In the genomic region with DNA sequence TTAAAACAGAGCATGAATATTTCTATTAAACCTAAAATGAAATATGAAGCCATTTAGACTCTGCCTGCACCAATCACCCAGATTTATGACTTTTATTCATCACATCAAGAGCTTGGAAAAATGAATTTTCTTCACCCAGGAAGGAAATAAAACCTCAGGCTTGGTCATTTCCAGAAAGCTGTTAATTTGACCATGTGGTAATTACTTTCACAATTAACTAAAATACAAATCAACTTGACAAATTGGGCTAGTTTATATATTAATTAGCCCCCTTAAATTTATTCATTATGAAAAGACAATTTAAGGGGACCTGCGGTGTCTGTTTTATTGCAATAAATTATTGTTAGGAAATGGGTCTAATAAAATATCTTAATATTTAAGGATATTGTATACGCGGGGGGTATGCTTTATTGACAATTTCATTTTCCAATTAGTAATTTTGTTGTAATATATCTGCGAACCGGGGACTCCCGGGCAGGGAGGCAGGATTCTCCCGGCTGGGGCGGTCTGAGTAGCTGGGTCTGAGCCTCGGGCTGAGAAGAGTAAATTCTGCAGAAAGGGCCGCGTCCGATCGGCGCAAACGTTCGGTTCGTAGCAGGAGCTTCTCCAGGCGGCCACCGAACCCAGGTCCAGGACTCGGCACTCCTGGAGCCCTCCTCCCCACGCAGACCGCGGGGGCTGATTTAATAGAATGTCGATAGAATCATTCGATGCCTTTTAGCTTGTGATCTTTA, we compare ENCODE assay signal across 20 cellular contexts. TPM values are rescaled to one million over a fixed set of nuclear protein-coding genes. Genes with fewer than 3 reads are reported as not detected.
DNase-seq lines count a peak whose midpoint lies in the region; ATAC-seq and TF ChIP-seq lines count a peak whose summit lies in the region.
"Had no signal": no experiment of that assay in that cellular context is flagged by ENCODE, and none has a peak within 500 bp of the region (broad histone marks: within the 10 kb centered on the region; RNA-seq: fewer than 3 reads in every experiment).

No MANE protein-coding gene starts in this region.

- no peak overlapping the region for H2AK5ac ChIP-seq in IMR-90 (ENCODE audit: low read depth, low read length)

- no peak overlapping the region for H2BK20ac ChIP-seq in IMR-90 (ENCODE audit: low read depth, low read length)

- no peak overlapping the region for H3K4me2 ChIP-seq in IMR-90 (ENCODE audit: low read depth, low read length)

- POLR2A ChIA-PET in IMR-90 (lab: Charles Lee; ENCODE audit: unreplicated experiment) = no interaction called here

- no peak overlapping the region for H4K8ac ChIP-seq in IMR-90 (ENCODE audit: low read depth in 2 of 2, low read length in 2 of 2)

- H3K9me3 ChIP-seq in IMR-90 (ENCODE audit: control insufficient read depth, insufficient read depth, low read length) (peaks cover 7% of the 10 kb centered on the region; the same call in 1 of the 2 replicates), HAP-1 (no peaks in the 10 kb centered on the region)

- H3K4ac ChIP-seq in IMR-90 (ENCODE audit: low read depth, low read length) = no peak overlapping the region

- no peak overlapping the region for H3K23ac ChIP-seq in IMR-90 (ENCODE audit: low read depth, low read length)

- no peak overlapping the region for H3K18ac ChIP-seq in IMR-90 (ENCODE audit: low read depth, low read length)

- H4K5ac ChIP-seq in IMR-90 (ENCODE audit: low read depth, low read length) = no peak overlapping the region

- no peak for TF ChIP-seq RAD21 in IMR-90 (IDR thresholded peaks at IDR 0.05; ENCODE audit: low read length)

- no peak for DNase-seq in activated CD8-positive, alpha-beta memory T cell treated with anti-CD3 and anti-CD28 coated beads, Interleukin-2, amount 10 ng/mL, durations not matched to agents 7 days and 5 days
- no peak for DNase-seq in activated CD8-positive, alpha-beta memory T cell treated with anti-CD3 and anti-CD28 coated beads for 24 hours
- DNase-seq in IMR-90 (no peak), iPS-NIHi7 (ENCODE audit: extremely low spot score) (peak; percentile 8), retina (peak; percentile 54), NCI-H146 treated with DMSO at 0.1 percent for 48 hours (lab: John Stamatoyannopoulos, UW; ENCODE audit: unreplicated experiment) (no peak), HAP-1 (ENCODE audit: low spot score in 2 of 2) (no peak)
- DNase-seq: 8988T, DMS153, KG1, NCI-H1092 treated with DMSO at 0.1 percent for 48 hours, NCI-H1930, NCI-H2171, NCI-H446 treated with DMSO at 0.1 percent for 48 hours, NCI-H774, SIG-M5 had no signal

- H2AFZ ChIP-seq in IMR-90 (replicated peaks; ENCODE audit: low read length, poor library complexity) = peak overlapping the region; percentile 47

- CTCF ChIA-PET in activated CD8-positive, alpha-beta memory T cell treated with anti-CD3 and anti-CD28 coated beads, Interleukin-2, amount 10 ng/mL, durations not matched to agents 7 days and 5 days (lab: Charles Lee) = no interaction called here
- CTCF ChIA-PET in IMR-90 (lab: Yijun Ruan, JAX) = no interaction called here

- H3K9ac ChIP-seq in IMR-90 (ENCODE audit: low read depth, low read length) = no peak overlapping the region
- H3K9ac ChIP-seq: BLaER1 treated with 17β-estradiol and CSF1 and Interleukin-3, amounts not matched to agents 10 nM and 100 nM had no signal

- peaks cover 2% of the 10 kb centered on the region for H3K36me3 Mint-ChIP-seq in activated CD8-positive, alpha-beta memory T cell treated with anti-CD3 and anti-CD28 coated beads, Interleukin-2, amount 10 ng/mL, durations not matched to agents 7 days and 5 days

- BruUV-seq in IMR-90 (replicated peaks; lab: Mats Ljungman, UMichigan) = no TSS peak

- H3K36me3 ChIP-seq in IMR-90 (ENCODE audit: control insufficient read depth, insufficient read depth, low read length) (no peaks in the 10 kb centered on the region), HAP-1 (replicated peaks) (no peaks in the 10 kb centered on the region)
- H3K36me3 ChIP-seq: BLaER1 treated with 17β-estradiol and CSF1 and Interleukin-3, amounts not matched to agents 10 nM and 100 nM had no signal

- peak overlapping the region; percentile 11 for H3K27ac Mint-ChIP-seq in activated CD8-positive, alpha-beta memory T cell treated with anti-CD3 and anti-CD28 coated beads, Interleukin-2, amount 10 ng/mL, durations not matched to agents 7 days and 5 days

- H2BK120ac ChIP-seq in IMR-90 (ENCODE audit: low read depth, low read length) = no peak overlapping the region

- H3K4me3 Mint-ChIP-seq in activated CD8-positive, alpha-beta memory T cell treated with anti-CD3 and anti-CD28 coated beads, Interleukin-2, amount 10 ng/mL, durations not matched to agents 7 days and 5 days = no peak overlapping the region

- TF ChIP-seq POLR2A in IMR-90 (IDR thresholded peaks at IDR 0.05; ENCODE audit: low read depth, low read length) = no peak

- H2BK15ac ChIP-seq in IMR-90 (ENCODE audit: low read depth, low read length) = no peak overlapping the region

- H3K4me1 Mint-ChIP-seq in activated CD8-positive, alpha-beta memory T cell treated with anti-CD3 and anti-CD28 coated beads, Interleukin-2, amount 10 ng/mL, durations not matched to agents 7 days and 5 days = peaks cover 14% of the 10 kb centered on the region

- peaks cover 82% of the 10 kb centered on the region for H3K27me3 Mint-ChIP-seq in activated CD8-positive, alpha-beta memory T cell treated with anti-CD3 and anti-CD28 coated beads, Interleukin-2, amount 10 ng/mL, durations not matched to agents 7 days and 5 days

- H3K79me1 ChIP-seq in IMR-90 (ENCODE audit: low read depth in 1 of 2, low read length in 2 of 2) = no peaks in the 10 kb centered on the region

- H3K4me3 ChIP-seq in IMR-90 (ENCODE audit: insufficient read depth, low read depth, low read length) = no peak overlapping the region
- H3K4me3 ChIP-seq in HAP-1 = no peak overlapping the region

- dilution Hi-C loops in IMR-90 (cut with HindIII; ENCODE audit: low sequenced_read_pairs, unreplicated experiment) = no loop called here

- H3K9me3 Mint-ChIP-seq in activated CD8-positive, alpha-beta memory T cell treated with anti-CD3 and anti-CD28 coated beads, Interleukin-2, amount 10 ng/mL, durations not matched to agents 7 days and 5 days (ENCODE audit: low read depth) = no peaks in the 10 kb centered on the region

- ATAC-seq in activated CD8-positive, alpha-beta memory T cell treated with anti-CD3 and anti-CD28 coated beads, Interleukin-2, amount 10 ng/mL, durations not matched to agents 7 days and 5 days = no peak
- ATAC-seq in IMR-90 (ENCODE audit: low read depth) (no peak), GM21381 (IDR thresholded peaks at IDR 0.05; ENCODE audit: unreplicated experiment) (no peak)
- ATAC-seq: GM12878 had no signal

- H3K4me1 ChIP-seq in IMR-90 (ENCODE audit: control insufficient read depth, insufficient read depth, low read length) (no peaks in the 10 kb centered on the region), HAP-1 (no peaks in the 10 kb centered on the region)

- H3K27ac ChIP-seq in IMR-90 (ENCODE audit: insufficient read depth, low read length) = no peak overlapping the region
- H3K27ac ChIP-seq: BLaER1 treated with 17β-estradiol and CSF1 and Interleukin-3, amounts not matched to agents 10 nM and 100 nM had no signal

- no peak overlapping the region for H3K56ac ChIP-seq in IMR-90 (ENCODE audit: extremely low read depth, insufficient read depth, low read length)

- TF ChIP-seq CTCF in IMR-90 (conservative IDR thresholded peaks at IDR 0.05; ENCODE audit: low read depth, low read length) = no peak

- no peak overlapping the region for H2AK9ac ChIP-seq in IMR-90 (replicated peaks; ENCODE audit: low read depth, low read length, poor library complexity)

- no peak overlapping the region for H3K14ac ChIP-seq in IMR-90 (replicated peaks; ENCODE audit: low read depth, low read length)

- no peak overlapping the region for H4K91ac ChIP-seq in IMR-90 (ENCODE audit: insufficient read depth, low read depth, low read length)

- no CpG with 5 or more reads among the region's 25 CpGs for WGBS in IMR-90 (ENCODE audit: extremely low coverage in 2 of 2, insufficient read length in 1 of 2), 2 experiments

- intact Hi-C loops in IMR-90 (cut with micrococcal nuclease) = no loop called here

- H4K20me1 ChIP-seq in IMR-90 (ENCODE audit: insufficient read depth, low read length) = no peaks in the 10 kb centered on the region

- peaks cover 89% of the 10 kb centered on the region for H3K27me3 ChIP-seq in IMR-90 (ENCODE audit: control insufficient read depth, insufficient read depth, low read length)
- peaks cover 30% of the 10 kb centered on the region for H3K27me3 ChIP-seq in HAP-1 (ENCODE audit: low read depth)

- in situ Hi-C loops in IMR-90 (cut with MboI; ENCODE audit: low sequenced_read_pairs) (no loop called here), HAP-1 (cut with MboI; ENCODE audit: low sequenced_read_pairs) (no loop called here)

- no peaks in the 10 kb centered on the region for H3K9me1 ChIP-seq in IMR-90 (ENCODE audit: insufficient read depth, low read length)

- H2BK5ac ChIP-seq in IMR-90 (ENCODE audit: low read depth, low read length, poor library complexity, severe bottlenecking) = no peak overlapping the region

TF ChIP-seq in IMR-90, 13 proteins besides CTCF, POLR2A, EP300 and RAD21 (continues in another document):
- TF ChIP-seq NFE2L2 (IDR thresholded peaks at IDR 0.05; ENCODE audit: low read depth, low read length) = no peak
- TF ChIP-seq FOS (IDR thresholded peaks at IDR 0.05; ENCODE audit: low read depth, low read length) = no peak
- TF ChIP-seq, protein P1, sequence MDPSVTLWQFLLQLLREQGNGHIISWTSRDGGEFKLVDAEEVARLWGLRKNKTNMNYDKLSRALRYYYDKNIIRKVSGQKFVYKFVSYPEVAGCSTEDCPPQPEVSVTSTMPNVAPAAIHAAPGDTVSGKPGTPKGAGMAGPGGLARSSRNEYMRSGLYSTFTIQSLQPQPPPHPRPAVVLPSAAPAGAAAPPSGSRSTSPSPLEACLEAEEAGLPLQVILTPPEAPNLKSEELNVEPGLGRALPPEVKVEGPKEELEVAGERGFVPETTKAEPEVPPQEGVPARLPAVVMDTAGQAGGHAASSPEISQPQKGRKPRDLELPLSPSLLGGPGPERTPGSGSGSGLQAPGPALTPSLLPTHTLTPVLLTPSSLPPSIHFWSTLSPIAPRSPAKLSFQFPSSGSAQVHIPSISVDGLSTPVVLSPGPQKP (IDR thresholded peaks at IDR 0.05; ENCODE audit: borderline replicate concordance, low read depth, low read length) = no peak
- no peak for TF ChIP-seq MAZ (IDR thresholded peaks at IDR 0.05; ENCODE audit: borderline replicate concordance, low read depth, low read length)

RNA-seq across cellular contexts. Expression of a gene that starts 9.4 kb away (rescaled TPM):
- not detected for total RNA-seq in activated CD8-positive, alpha-beta memory T cell treated with anti-CD3 and anti-CD28 coated beads, Interleukin-2, amount 10 ng/mL, durations not matched to agents 7 days and 5 days
- total RNA-seq in IMR-90 (2012; rRNA removed) = not detected in 2 replicates
- not detected in 2 replicates for polyA plus RNA-seq in IMR-90 (2012; rRNA removed)
- polyA plus RNA-seq in IMR-90 (2012; cell fraction: cytosol; rRNA removed) = not detected in 2 replicates
- polyA plus RNA-seq in IMR-90 (2012; cell fraction: nucleus; rRNA removed; ENCODE audit: low replicate concordance) = not detected in 2 replicates
- total RNA-seq: M059J had no signal

Comparison
In these comparisons a context has a peak if more than half of its experiments do, and no peak if none do; other contexts are left out.
1. DNase-seq: peak in iPS-NIHi7 (single experiment) and retina (single experiment); none in activated CD8-positive, alpha-beta memory T cell treated with anti-CD3 and anti-CD28 coated beads, Interleukin-2, amount 10 ng/mL, durations not matched to agents 7 days and 5 days (single experiment), activated CD8-positive, alpha-beta memory T cell treated with anti-CD3 and anti-CD28 coated beads for 24 hours (single experiment), IMR-90 (single experiment), NCI-H146 treated with DMSO at 0.1 percent for 48 hours (single experiment) and HAP-1 (0 of 2).